Comparison of ENCODE assay signal across 1 cellular context in genomic region chr5:4124201-4124852, GRCh38.
TF ChIP-seq lines count a peak whose summit lies in the region.

No MANE protein-coding gene starts in this region.

TF ChIP-seq in H1, 55 proteins besides CTCF, POLR2A, EP300 and RAD21 (continued from another document):
- TF ChIP-seq, protein P1, sequence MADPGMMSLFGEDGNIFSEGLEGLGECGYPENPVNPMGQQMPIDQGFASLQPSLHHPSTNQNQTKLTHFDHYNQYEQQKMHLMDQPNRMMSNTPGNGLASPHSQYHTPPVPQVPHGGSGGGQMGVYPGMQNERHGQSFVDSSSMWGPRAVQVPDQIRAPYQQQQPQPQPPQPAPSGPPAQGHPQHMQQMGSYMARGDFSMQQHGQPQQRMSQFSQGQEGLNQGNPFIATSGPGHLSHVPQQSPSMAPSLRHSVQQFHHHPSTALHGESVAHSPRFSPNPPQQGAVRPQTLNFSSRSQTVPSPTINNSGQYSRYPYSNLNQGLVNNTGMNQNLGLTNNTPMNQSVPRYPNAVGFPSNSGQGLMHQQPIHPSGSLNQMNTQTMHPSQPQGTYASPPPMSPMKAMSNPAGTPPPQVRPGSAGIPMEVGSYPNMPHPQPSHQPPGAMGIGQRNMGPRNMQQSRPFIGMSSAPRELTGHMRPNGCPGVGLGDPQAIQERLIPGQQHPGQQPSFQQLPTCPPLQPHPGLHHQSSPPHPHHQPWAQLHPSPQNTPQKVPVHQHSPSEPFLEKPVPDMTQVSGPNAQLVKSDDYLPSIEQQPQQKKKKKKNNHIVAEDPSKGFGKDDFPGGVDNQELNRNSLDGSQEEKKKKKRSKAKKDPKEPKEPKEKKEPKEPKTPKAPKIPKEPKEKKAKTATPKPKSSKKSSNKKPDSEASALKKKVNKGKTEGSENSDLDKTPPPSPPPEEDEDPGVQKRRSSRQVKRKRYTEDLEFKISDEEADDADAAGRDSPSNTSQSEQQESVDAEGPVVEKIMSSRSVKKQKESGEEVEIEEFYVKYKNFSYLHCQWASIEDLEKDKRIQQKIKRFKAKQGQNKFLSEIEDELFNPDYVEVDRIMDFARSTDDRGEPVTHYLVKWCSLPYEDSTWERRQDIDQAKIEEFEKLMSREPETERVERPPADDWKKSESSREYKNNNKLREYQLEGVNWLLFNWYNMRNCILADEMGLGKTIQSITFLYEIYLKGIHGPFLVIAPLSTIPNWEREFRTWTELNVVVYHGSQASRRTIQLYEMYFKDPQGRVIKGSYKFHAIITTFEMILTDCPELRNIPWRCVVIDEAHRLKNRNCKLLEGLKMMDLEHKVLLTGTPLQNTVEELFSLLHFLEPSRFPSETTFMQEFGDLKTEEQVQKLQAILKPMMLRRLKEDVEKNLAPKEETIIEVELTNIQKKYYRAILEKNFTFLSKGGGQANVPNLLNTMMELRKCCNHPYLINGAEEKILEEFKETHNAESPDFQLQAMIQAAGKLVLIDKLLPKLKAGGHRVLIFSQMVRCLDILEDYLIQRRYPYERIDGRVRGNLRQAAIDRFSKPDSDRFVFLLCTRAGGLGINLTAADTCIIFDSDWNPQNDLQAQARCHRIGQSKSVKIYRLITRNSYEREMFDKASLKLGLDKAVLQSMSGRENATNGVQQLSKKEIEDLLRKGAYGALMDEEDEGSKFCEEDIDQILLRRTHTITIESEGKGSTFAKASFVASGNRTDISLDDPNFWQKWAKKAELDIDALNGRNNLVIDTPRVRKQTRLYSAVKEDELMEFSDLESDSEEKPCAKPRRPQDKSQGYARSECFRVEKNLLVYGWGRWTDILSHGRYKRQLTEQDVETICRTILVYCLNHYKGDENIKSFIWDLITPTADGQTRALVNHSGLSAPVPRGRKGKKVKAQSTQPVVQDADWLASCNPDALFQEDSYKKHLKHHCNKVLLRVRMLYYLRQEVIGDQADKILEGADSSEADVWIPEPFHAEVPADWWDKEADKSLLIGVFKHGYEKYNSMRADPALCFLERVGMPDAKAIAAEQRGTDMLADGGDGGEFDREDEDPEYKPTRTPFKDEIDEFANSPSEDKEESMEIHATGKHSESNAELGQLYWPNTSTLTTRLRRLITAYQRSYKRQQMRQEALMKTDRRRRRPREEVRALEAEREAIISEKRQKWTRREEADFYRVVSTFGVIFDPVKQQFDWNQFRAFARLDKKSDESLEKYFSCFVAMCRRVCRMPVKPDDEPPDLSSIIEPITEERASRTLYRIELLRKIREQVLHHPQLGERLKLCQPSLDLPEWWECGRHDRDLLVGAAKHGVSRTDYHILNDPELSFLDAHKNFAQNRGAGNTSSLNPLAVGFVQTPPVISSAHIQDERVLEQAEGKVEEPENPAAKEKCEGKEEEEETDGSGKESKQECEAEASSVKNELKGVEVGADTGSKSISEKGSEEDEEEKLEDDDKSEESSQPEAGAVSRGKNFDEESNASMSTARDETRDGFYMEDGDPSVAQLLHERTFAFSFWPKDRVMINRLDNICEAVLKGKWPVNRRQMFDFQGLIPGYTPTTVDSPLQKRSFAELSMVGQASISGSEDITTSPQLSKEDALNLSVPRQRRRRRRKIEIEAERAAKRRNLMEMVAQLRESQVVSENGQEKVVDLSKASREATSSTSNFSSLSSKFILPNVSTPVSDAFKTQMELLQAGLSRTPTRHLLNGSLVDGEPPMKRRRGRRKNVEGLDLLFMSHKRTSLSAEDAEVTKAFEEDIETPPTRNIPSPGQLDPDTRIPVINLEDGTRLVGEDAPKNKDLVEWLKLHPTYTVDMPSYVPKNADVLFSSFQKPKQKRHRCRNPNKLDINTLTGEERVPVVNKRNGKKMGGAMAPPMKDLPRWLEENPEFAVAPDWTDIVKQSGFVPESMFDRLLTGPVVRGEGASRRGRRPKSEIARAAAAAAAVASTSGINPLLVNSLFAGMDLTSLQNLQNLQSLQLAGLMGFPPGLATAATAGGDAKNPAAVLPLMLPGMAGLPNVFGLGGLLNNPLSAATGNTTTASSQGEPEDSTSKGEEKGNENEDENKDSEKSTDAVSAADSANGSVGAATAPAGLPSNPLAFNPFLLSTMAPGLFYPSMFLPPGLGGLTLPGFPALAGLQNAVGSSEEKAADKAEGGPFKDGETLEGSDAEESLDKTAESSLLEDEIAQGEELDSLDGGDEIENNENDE (IDR thresholded peaks at IDR 0.05; ENCODE audit: insufficient replicate concordance, low read length), result no peak
- no peak for TF ChIP-seq KDM1A (IDR thresholded peaks at IDR 0.05; ENCODE audit: borderline replicate concordance, low read length)
- TF ChIP-seq SUZ12 (IDR thresholded peaks at IDR 0.05; ENCODE audit: low read length), result no peak
- no peak for TF ChIP-seq HDAC6 (IDR thresholded peaks at IDR 0.05; ENCODE audit: low read depth, low read length)
- no peak for TF ChIP-seq GTF2F1 (IDR thresholded peaks at IDR 0.05; ENCODE audit: borderline replicate concordance, low read depth, low read length)
- TF ChIP-seq NANOG (IDR thresholded peaks at IDR 0.05; ENCODE audit: insufficient read depth, low read depth, low read length, poor library complexity, severe bottlenecking), result no peak
- TF ChIP-seq YY1 (IDR thresholded peaks at IDR 0.05; ENCODE audit: low read depth, low read length), result no peak
- peak; percentile 95 for TF ChIP-seq BACH1 (IDR thresholded peaks at IDR 0.05; ENCODE audit: low read length)
- TF ChIP-seq MAX (IDR thresholded peaks at IDR 0.05), result no peak
- TF ChIP-seq, protein P2, sequence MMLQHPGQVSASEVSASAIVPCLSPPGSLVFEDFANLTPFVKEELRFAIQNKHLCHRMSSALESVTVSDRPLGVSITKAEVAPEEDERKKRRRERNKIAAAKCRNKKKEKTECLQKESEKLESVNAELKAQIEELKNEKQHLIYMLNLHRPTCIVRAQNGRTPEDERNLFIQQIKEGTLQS (IDR thresholded peaks at IDR 0.05; ENCODE audit: insufficient read depth, low read depth, low read length), result no peak
- TF ChIP-seq SP2 (IDR thresholded peaks at IDR 0.05; ENCODE audit: low read length), result no peak
- peak; percentile 55; the same call in 1 of the 2 replicates for TF ChIP-seq MAFK (IDR thresholded peaks at IDR 0.05; ENCODE audit: low read depth, low read length)
- TF ChIP-seq JUND (IDR thresholded peaks at IDR 0.05; ENCODE audit: low read length), result no peak
